ENCODE assay signal across 1 cellular context in genomic region chr6:44580901-44581300, GRCh38.
TF ChIP-seq lines count a peak whose summit lies in the region.

No MANE protein-coding gene starts in this region.

TF ChIP-seq in HepG2, 621 proteins besides CTCF, POLR2A, EP300 and RAD21 (continued from another document):
- TF ChIP-seq ZNF503 (CRISPR knock-in tag; IDR thresholded peaks at IDR 0.05), result no peak
- TF ChIP-seq ZNF276 (CRISPR knock-in tag; IDR thresholded peaks at IDR 0.05; ENCODE audit: low read depth), result no peak
- TF ChIP-seq ZBTB38 (CRISPR knock-in tag; IDR thresholded peaks at IDR 0.05), result no peak
- no peak for TF ChIP-seq NFRKB (IDR thresholded peaks at IDR 0.05)
- TF ChIP-seq ZFP62 (CRISPR knock-in tag; IDR thresholded peaks at IDR 0.05), result no peak
- no peak for TF ChIP-seq ZNF343 (CRISPR knock-in tag; IDR thresholded peaks at IDR 0.05)
- no peak for TF ChIP-seq HDAC2 (CRISPR knock-in tag; IDR thresholded peaks at IDR 0.05)
- no peak for TF ChIP-seq E2F1 (CRISPR knock-in tag; IDR thresholded peaks at IDR 0.05)
- TF ChIP-seq RFXAP (CRISPR knock-in tag; IDR thresholded peaks at IDR 0.05; ENCODE audit: borderline replicate concordance), result no peak
- no peak for TF ChIP-seq ZNF354B (CRISPR knock-in tag; IDR thresholded peaks at IDR 0.05)
- no peak for TF ChIP-seq ZNF619 (CRISPR knock-in tag; IDR thresholded peaks at IDR 0.05)
